ENCODE assay signal across 1 cellular context in genomic region chr3:69739204-69740102, GRCh38.
TF ChIP-seq lines count a peak whose summit lies in the region.

Gene MITF (plus strand): TSS chr3:69739464. CDS start chr3:69739598, 134 bp downstream.

TF ChIP-seq in HepG2, 621 proteins besides CTCF, POLR2A, EP300 and RAD21 (continued from another document and continues in another):
- TF ChIP-seq E2F2 (CRISPR knock-in tag; IDR thresholded peaks at IDR 0.05; ENCODE audit: borderline replicate concordance), result no peak
- no peak for TF ChIP-seq ESRRA (CRISPR knock-in tag; IDR thresholded peaks at IDR 0.05; ENCODE audit: low read depth)
- no peak for TF ChIP-seq HIVEP1 (CRISPR knock-in tag; IDR thresholded peaks at IDR 0.05)
- peak; percentile 95 for TF ChIP-seq MAZ (IDR thresholded peaks at IDR 0.05; ENCODE audit: borderline replicate concordance, low read depth, low read length)
- TF ChIP-seq MAZ (CRISPR knock-in tag; IDR thresholded peaks at IDR 0.05; ENCODE audit: low read depth), result peak; percentile 95
- TF ChIP-seq GMEB2 (CRISPR knock-in tag; IDR thresholded peaks at IDR 0.05; ENCODE audit: low read depth), result no peak
- no peak for TF ChIP-seq TRIM22 (IDR thresholded peaks at IDR 0.05)
- no peak for TF ChIP-seq ZNF878 (CRISPR knock-in tag; IDR thresholded peaks at IDR 0.05)
- TF ChIP-seq JARID2 (CRISPR knock-in tag; IDR thresholded peaks at IDR 0.05; ENCODE audit: insufficient replicate concordance), result no peak
- TF ChIP-seq ATF5 (CRISPR knock-in tag; IDR thresholded peaks at IDR 0.05; ENCODE audit: low read depth), result no peak
- TF ChIP-seq TFE3 (CRISPR knock-in tag; IDR thresholded peaks at IDR 0.05), result no peak
- TF ChIP-seq ZBTB20 (CRISPR knock-in tag; IDR thresholded peaks at IDR 0.05; ENCODE audit: borderline replicate concordance, low read depth), result no peak
- no peak for TF ChIP-seq ELF1 (CRISPR knock-in tag; IDR thresholded peaks at IDR 0.05)
- TF ChIP-seq ZNF576 (CRISPR knock-in tag; IDR thresholded peaks at IDR 0.05), result no peak
- no peak for TF ChIP-seq HOXA7 (CRISPR knock-in tag; IDR thresholded peaks at IDR 0.05)
- TF ChIP-seq ZNF687 (CRISPR knock-in tag; IDR thresholded peaks at IDR 0.05), result peak; percentile 57
- peak; percentile 76 for TF ChIP-seq GABPB1 (CRISPR knock-in tag; IDR thresholded peaks at IDR 0.05)
- TF ChIP-seq ARID5B (CRISPR knock-in tag; IDR thresholded peaks at IDR 0.05), result peak; percentile 23; the same call in 1 of the 2 replicates
- TF ChIP-seq ZNF296 (CRISPR knock-in tag; conservative IDR thresholded peaks at IDR 0.05), result no peak
- TF ChIP-seq SAFB2 (CRISPR knock-in tag; IDR thresholded peaks at IDR 0.05; ENCODE audit: borderline replicate concordance, low read depth), result no peak
- no peak for TF ChIP-seq CENPT (CRISPR knock-in tag; IDR thresholded peaks at IDR 0.05; ENCODE audit: low read depth)
- no peak for TF ChIP-seq MLLT10 (CRISPR knock-in tag; IDR thresholded peaks at IDR 0.05)
- no peak for TF ChIP-seq CSRNP1 (CRISPR knock-in tag; IDR thresholded peaks at IDR 0.05)
- peak; percentile 35; the same call in 1 of the 2 replicates for TF ChIP-seq FOXA3 (CRISPR knock-in tag; IDR thresholded peaks at IDR 0.05)
- no peak for TF ChIP-seq POGZ (CRISPR knock-in tag; IDR thresholded peaks at IDR 0.05)
- TF ChIP-seq ZFP1 (CRISPR knock-in tag; IDR thresholded peaks at IDR 0.05), result no peak
- peak; percentile 60; the same call in 1 of the 2 replicates for TF ChIP-seq NR2C2 (CRISPR knock-in tag; IDR thresholded peaks at IDR 0.05; ENCODE audit: borderline replicate concordance)
- TF ChIP-seq CBX2 (IDR thresholded peaks at IDR 0.05; ENCODE audit: low read depth, low read length), result no peak
- 0 out of 2 replicates have a peak, but pooled peaks have one; percentile 45 for TF ChIP-seq CBX2 (CRISPR knock-in tag; IDR thresholded peaks at IDR 0.05; ENCODE audit: low read depth)
- TF ChIP-seq KLF9 (CRISPR knock-in tag; IDR thresholded peaks at IDR 0.05; ENCODE audit: low read depth), result no peak
- TF ChIP-seq ZNF574 (CRISPR knock-in tag; IDR thresholded peaks at IDR 0.05), result peak; percentile 60
- TF ChIP-seq ZNF382 (CRISPR knock-in tag; IDR thresholded peaks at IDR 0.05; ENCODE audit: borderline replicate concordance), result no peak
- TF ChIP-seq ZIK1 (CRISPR knock-in tag; IDR thresholded peaks at IDR 0.05; ENCODE audit: borderline replicate concordance, low read depth), result no peak
- TF ChIP-seq ZNF777 (CRISPR knock-in tag; IDR thresholded peaks at IDR 0.05), result 0 out of 2 replicates have a peak, but pooled peaks have one; percentile 37
- no peak for TF ChIP-seq ZMAT5 (CRISPR knock-in tag; IDR thresholded peaks at IDR 0.05; ENCODE audit: borderline replicate concordance, low read depth)
- no peak for TF ChIP-seq POLR2G (IDR thresholded peaks at IDR 0.05; ENCODE audit: low read depth, low read length)
- TF ChIP-seq ZNF207 (IDR thresholded peaks at IDR 0.05; ENCODE audit: borderline replicate concordance), result no peak
- TF ChIP-seq MED1 (CRISPR knock-in tag; IDR thresholded peaks at IDR 0.05), result no peak
- TF ChIP-seq CHD2 (IDR thresholded peaks at IDR 0.05; ENCODE audit: low read depth, low read length), result no peak
